In the genomic region with DNA sequence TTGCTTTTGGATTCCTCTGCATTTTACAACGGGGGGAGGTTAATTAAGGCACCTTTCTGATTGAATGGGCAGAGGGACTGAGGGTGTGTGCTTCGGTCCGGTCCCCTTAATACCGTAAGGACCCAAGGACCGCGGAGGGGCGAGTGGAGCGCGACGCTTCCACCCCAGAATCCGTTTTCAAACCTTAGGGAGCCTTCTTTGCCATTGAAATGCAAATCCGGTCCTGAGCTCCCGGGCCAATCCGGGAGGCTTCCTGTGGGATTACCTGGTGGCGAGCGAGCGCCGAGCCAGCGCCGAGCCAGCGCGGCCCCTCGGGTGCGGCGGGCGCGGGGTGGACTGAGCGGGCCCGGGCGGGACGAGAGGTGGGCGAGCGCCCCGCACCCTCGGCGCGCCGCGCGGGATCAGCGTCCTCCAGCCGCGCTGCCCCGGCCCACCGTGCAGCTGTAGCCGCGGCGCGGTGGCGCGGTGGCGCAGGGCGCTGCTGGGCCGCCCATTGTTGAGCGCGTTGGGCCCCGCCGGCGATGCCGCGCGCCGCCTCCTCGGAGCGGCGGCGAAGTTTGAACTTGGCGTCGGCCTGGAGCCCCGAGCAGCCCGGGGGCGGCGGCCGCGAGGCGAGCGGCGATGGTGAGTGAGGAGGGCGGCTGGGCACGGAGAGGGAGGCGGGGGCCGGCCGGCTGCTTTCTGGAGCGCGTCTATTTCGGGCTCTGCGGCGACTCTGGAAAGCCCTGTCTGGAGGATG, we compare ENCODE assay signal across 7 cellular contexts.
A peak's percentile ranks its signal among the peaks of the same experiment; 100 is the strongest.
DNase-seq lines count a peak whose midpoint lies in the region; ATAC-seq, FAIRE-seq and TF ChIP-seq lines count a peak whose summit lies in the region.

No MANE protein-coding gene starts in this region.

- H3K36me3 ChIP-seq in NT2/D1 (ENCODE audit: insufficient read depth, insufficient read length, low read length): no peaks in the 10 kb centered on the region
- H3K36me3 ChIP-seq in breast epithelium: no peaks in the 10 kb centered on the region
- no peaks in the 10 kb centered on the region for H3K36me3 ChIP-seq in kidney (ENCODE audit: control insufficient read depth in 1 of 2, insufficient read depth in 2 of 2, low read length in 2 of 2)

- H3K9me3 ChIP-seq in NT2/D1 (ENCODE audit: insufficient read depth, low read length) (no peaks in the 10 kb centered on the region), breast epithelium (no peaks in the 10 kb centered on the region), kidney (ENCODE audit: control insufficient read depth in 1 of 2, low read length in 2 of 2) (no peaks in the 10 kb centered on the region)

- TF ChIP-seq CTCF in GM10266 (IDR thresholded peaks at IDR 0.05; ENCODE audit: control insufficient read depth, insufficient read depth, low read depth, missing control alignments) (no peak), breast epithelium (IDR thresholded peaks at IDR 0.05) (no peak), kidney (IDR thresholded peaks at IDR 0.05; ENCODE audit: borderline replicate concordance, extremely low read depth, insufficient read depth) (no peak)

- H3K27me3 ChIP-seq in NT2/D1 (ENCODE audit: insufficient read depth, insufficient read length): peaks cover 10% of the 10 kb centered on the region
- no peaks in the 10 kb centered on the region for H3K27me3 ChIP-seq in breast epithelium

- H3K27ac ChIP-seq in breast epithelium (peak overlapping the region; percentile 95), kidney (ENCODE audit: low read depth in 2 of 2, low read length in 2 of 2) (peak overlapping the region; percentile 67 to 79)

- TF ChIP-seq POLR2A in breast epithelium (IDR thresholded peaks at IDR 0.05): no peak

- no peaks in the 10 kb centered on the region for H3K4me1 ChIP-seq in NT2/D1 (ENCODE audit: insufficient read depth, insufficient read length)
- H3K4me1 ChIP-seq in breast epithelium: peaks cover 0 to 3% of the 10 kb centered on the region in 2 donors
- peaks cover 11 to 24% of the 10 kb centered on the region in 2 donors for H3K4me1 ChIP-seq in kidney (ENCODE audit: control insufficient read depth in 1 of 2, insufficient read depth in 1 of 2, low read depth in 1 of 2, low read length in 2 of 2)

- intact Hi-C loops in breast epithelium (cut with DNase I; ENCODE audit: low total_unique reads) (no loop called here), kidney (cut with DNase I) (no loop called here)

- H3K4me3 ChIP-seq in NT2/D1 (ENCODE audit: insufficient read length, low read depth): peak overlapping the region; percentile 67
- peak overlapping the region; percentile 41 to 83 (median 70) for H3K4me3 ChIP-seq in breast epithelium
- peak overlapping the region; percentile 64 for H3K4me3 ChIP-seq in kidney (ENCODE audit: low read length in 2 of 2)

- peak; percentile 66 for ATAC-seq in HG02610 (IDR thresholded peaks at IDR 0.05; ENCODE audit: unreplicated experiment)

- DNase-seq in GM10266 (ENCODE audit: extremely low spot score) (peak; percentile 40), NT2/D1 (ENCODE audit: low read depth, low spot score) (no peak), breast epithelium (ENCODE audit: low spot score in 2 of 2) (peak in 1 of 2 donors; percentile 34), kidney (peak; percentile 81), dedifferentiated amniotic fluid mesenchymal stem cell (ENCODE audit: extremely low spot score) (no peak)
- DNase-seq in stimulated activated CD4-positive, alpha-beta T cell treated with anti-CD3 and anti-CD28 coated beads, Interleukin-2, amount 100 ng/mL, for 48 hours: peak; percentile 7 to 16

- peak overlapping the region; percentile 77 for H3K9ac ChIP-seq in NT2/D1 (ENCODE audit: insufficient read length, low read depth)
- H3K9ac ChIP-seq in kidney (ENCODE audit: low read length in 2 of 2): peak overlapping the region; percentile 20 to 72

- no peak for FAIRE-seq in kidney (lab: Jason Lieb, UNC)

Comparison
In these comparisons a context has a peak if more than half of its experiments do, and no peak if none do; other contexts are left out.
1. DNase-seq: peak in GM10266 (single experiment), kidney (single experiment) and stimulated activated CD4-positive, alpha-beta T cell treated with anti-CD3 and anti-CD28 coated beads, Interleukin-2, amount 100 ng/mL, for 48 hours (2 of 2); none in NT2/D1 (single experiment) and dedifferentiated amniotic fluid mesenchymal stem cell (single experiment).
2. Peak in every context shown above with its lines, with median percentiles within 50 percentile points of each other: H3K4me3 ChIP-seq.